ENCODE assay signal across 17 cellular contexts in the genomic region with DNA sequence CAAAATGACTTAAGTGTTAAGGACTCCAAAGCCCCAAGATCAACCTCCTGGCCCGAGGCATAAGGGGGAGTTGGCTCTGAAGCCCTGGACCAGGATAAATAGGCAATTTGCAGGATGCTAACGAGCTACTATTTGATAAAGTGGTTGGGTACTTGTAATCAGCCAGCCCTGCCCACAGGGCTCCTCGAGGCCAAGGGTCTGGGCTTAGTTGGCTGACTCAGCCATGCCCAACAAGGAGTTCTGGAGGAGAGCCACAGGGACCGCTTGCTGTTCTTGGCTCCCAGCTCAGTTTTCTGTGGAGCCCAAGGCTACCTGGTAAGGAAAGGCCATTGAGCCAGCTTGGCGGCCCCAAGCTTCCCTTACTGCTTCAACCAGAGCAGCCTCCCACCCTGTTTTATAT. TPM values are rescaled to one million over a fixed set of nuclear protein-coding genes. Genes with fewer than 3 reads are reported as not detected.
DNase-seq lines count a peak whose midpoint lies in the region; ATAC-seq and TF ChIP-seq lines count a peak whose summit lies in the region.
"Had no signal": no experiment of that assay in that cellular context is flagged by ENCODE, and none has a peak within 500 bp of the region (broad histone marks: within the 10 kb centered on the region; RNA-seq: fewer than 3 reads in every experiment).

No MANE protein-coding gene starts in this region.

- CTCF ChIA-PET in Panc1 (lab: Charles Lee), result no interaction called here

- POLR2A ChIA-PET in Panc1 (lab: Charles Lee), result no interaction called here

- H3K9me3 ChIP-seq in Panc1 (ENCODE audit: control insufficient read depth, insufficient read depth, low read depth, low read length), result no peaks in the 10 kb centered on the region

- DNase-seq in DMS79 (lab: John Stamatoyannopoulos, UW) (peak; percentile 7), DMS79 treated with DMSO at 0.1 percent for 48 hours (lab: John Stamatoyannopoulos, UW) (no peak), Daoy (ENCODE audit: low read depth) (peak; percentile 41), Panc1 (ENCODE audit: low read depth, low spot score) (no peak), islet precursor cell (peak; percentile 61), NCI-H345 treated with DMSO at 0.1 percent for 48 hours (lab: John Stamatoyannopoulos, UW; ENCODE audit: unreplicated experiment) (no peak), GM03348 (ENCODE audit: low spot score) (no peak)
- DNase-seq: 8988T, COR-L47, DMS153, H9, Kasumi-1, NCI-H1436, NCI-H2081, NCI-H226, SIG-M5 had no signal

- H3K36me3 ChIP-seq in Panc1 (ENCODE audit: control insufficient read depth, insufficient read depth, low read length), result peaks cover 5% of the 10 kb centered on the region

- BruUV-seq in Panc1 (replicated peaks; lab: Mats Ljungman, UMichigan), result no TSS peak

- H3K4me3 ChIP-seq in Panc1 (ENCODE audit: low read depth in 2 of 2, low read length in 2 of 2), result no peak overlapping the region

- no peak for TF ChIP-seq CTCF in Panc1 (IDR thresholded peaks at IDR 0.05)

- in situ Hi-C loops in Panc1 (cut with HindIII; ENCODE audit: low pct_unique_long_range_greater_than_20kb, low sequenced_read_pairs), result no loop called here

- peaks cover 9% of the 10 kb centered on the region for H3K4me1 ChIP-seq in Panc1 (ENCODE audit: control insufficient read depth, insufficient read depth, low read length)

- no peaks in the 10 kb centered on the region for H3K27me3 ChIP-seq in Panc1 (ENCODE audit: control insufficient read depth, insufficient read depth, low read length)

- H3K27ac ChIP-seq in Panc1 (ENCODE audit: low read length), result no peak overlapping the region

- ATAC-seq in Panc1, result peak; percentile 76
- no peak for ATAC-seq in HG03469 (IDR thresholded peaks at IDR 0.05; ENCODE audit: unreplicated experiment)

- intact Hi-C loops in Panc1 (cut with micrococcal nuclease; ENCODE audit: unreplicated experiment), result loop anchor here (5.0 kb wide), 1 partner anchor 91 kb away; no protein-coding TSS in a partner anchor

RNA-seq across cellular contexts. Expression of gene HMGB3, which starts 7.8 kb away (rescaled TPM):
- total RNA-seq in Daoy (2014; rRNA removed; shearing (Covaris generic)), result 105 and 239 TPM in 2 replicates
- 251 TPM for total RNA-seq in Panc1 (2021; ENCODE audit: unreplicated experiment)
- polyA plus RNA-seq in Panc1 (2012; ENCODE audit: insufficient read length), result 166 TPM

Comparison
In these comparisons a context has a peak if more than half of its experiments do, and no peak if none do; other contexts are left out.
1. DNase-seq: peak in DMS79 (single experiment), Daoy (single experiment) and islet precursor cell (single experiment); none in DMS79 treated with DMSO at 0.1 percent for 48 hours (single experiment), Panc1 (single experiment), NCI-H345 treated with DMSO at 0.1 percent for 48 hours (single experiment) and GM03348 (single experiment).